Comparison of ENCODE assay signal across 8 cellular contexts in the genomic region with DNA sequence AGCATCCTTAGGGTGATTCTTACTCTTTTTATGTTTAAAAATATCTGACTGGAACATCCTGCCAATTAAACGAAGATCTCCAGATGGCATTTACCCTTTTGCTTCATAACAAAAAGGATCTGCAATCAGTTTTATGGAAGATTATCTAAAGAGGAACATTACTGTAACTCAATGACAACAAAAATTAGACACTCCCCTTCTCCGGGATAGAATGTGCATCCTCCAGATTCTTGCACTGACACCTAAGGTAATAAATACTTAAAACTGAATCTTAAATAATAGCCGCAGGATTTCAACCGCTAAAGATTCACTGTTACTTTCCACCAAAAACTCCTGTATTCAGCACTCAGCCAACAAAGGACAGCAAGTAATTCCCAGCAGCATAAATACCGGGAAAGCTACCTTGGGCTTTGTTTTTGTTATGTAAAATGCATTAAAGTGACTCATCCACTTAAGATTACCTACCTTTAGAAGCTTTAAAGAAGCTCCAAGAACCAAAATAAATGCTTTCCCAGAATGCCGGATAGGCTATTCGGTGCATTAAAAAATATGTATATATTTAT. TPM values are rescaled to one million over a fixed set of nuclear protein-coding genes. Genes with fewer than 3 reads are reported as not detected.
DNase-seq lines count a peak whose midpoint lies in the region; TF ChIP-seq lines count a peak whose summit lies in the region.

No MANE protein-coding gene starts in this region.

- H3K27ac ChIP-seq in PC-9: no peak overlapping the region

- no peaks in the 10 kb centered on the region for H3K27me3 ChIP-seq in PC-9 (ENCODE audit: insufficient read depth, low read depth)

- H3K27ac Mint-ChIP-seq in glutamatergic neuron (ENCODE audit: unreplicated experiment): peak overlapping the region; percentile 99

- H3K9me3 ChIP-seq in PC-9 (ENCODE audit: insufficient read depth, low read depth): no peaks in the 10 kb centered on the region

- peaks cover 16% of the 10 kb centered on the region for H3K9me3 Mint-ChIP-seq in glutamatergic neuron (ENCODE audit: unreplicated experiment)

- peaks cover 26% of the 10 kb centered on the region for H3K4me1 Mint-ChIP-seq in glutamatergic neuron (ENCODE audit: low read depth, unreplicated experiment)

- H3K9me2 ChIP-seq in PC-9 (ENCODE audit: insufficient read depth): no peaks in the 10 kb centered on the region

- intact Hi-C loops in PC-9 (cut with micrococcal nuclease; ENCODE audit: unreplicated experiment): loop anchor here (10.0 kb wide), 1 partner anchor 947 kb away; no protein-coding TSS in a partner anchor

- peaks cover 12% of the 10 kb centered on the region; the same call in 1 of the 2 replicates for H3K4me1 ChIP-seq in PC-9 (replicated peaks; ENCODE audit: insufficient read depth)

- CTCF ChIA-PET in PC-9 (lab: Charles Lee): interaction anchor here (0.5 kb wide), 1 partner anchor 1291 kb away, joined by 5 read pairs; no protein-coding TSS in a partner anchor

- peak overlapping the region; percentile 97 for H3K4me2 ChIP-seq in PC-9

- 0 out of 2 replicates have a peak overlapping the region, but pooled peaks have one; percentile 97 for H2AFZ ChIP-seq in PC-9

- H3F3A ChIP-seq in PC-9 (ENCODE audit: insufficient read depth, low read depth): peaks cover 7% of the 10 kb centered on the region; the same call in 1 of the 2 replicates

- POLR2A ChIA-PET in PC-9 (lab: Charles Lee; ENCODE audit: unreplicated experiment): interaction anchor here (0.5 kb wide), 1 partner anchor 9 kb away, joined by 15 read pairs; no protein-coding TSS in a partner anchor

- TF ChIP-seq CTCF in PC-9 (conservative IDR thresholded peaks at IDR 0.05) (no peak), glutamatergic neuron (IDR thresholded peaks at IDR 0.05; ENCODE audit: partially characterized antibody, unreplicated experiment) (no peak)

- peak overlapping the region; percentile 99 for H3K4me3 Mint-ChIP-seq in glutamatergic neuron (ENCODE audit: unreplicated experiment)

- no peaks in the 10 kb centered on the region for H3K36me3 ChIP-seq in PC-9 (ENCODE audit: low read depth)

- no peaks in the 10 kb centered on the region for H4K20me1 ChIP-seq in PC-9 (ENCODE audit: insufficient read depth)

- peak overlapping the region; percentile 95 for H3K4me3 ChIP-seq in PC-9
- H3K4me3 ChIP-seq in skeletal muscle cell (ENCODE audit: low read depth, low read length): peak overlapping the region; percentile 77

- no peak for TF ChIP-seq POLR2A in erythroblast (IDR thresholded peaks at IDR 0.05; ENCODE audit: low read length)

- no peaks in the 10 kb centered on the region for H3K79me2 ChIP-seq in PC-9 (ENCODE audit: low read depth)

- H3K27me3 Mint-ChIP-seq in glutamatergic neuron (ENCODE audit: unreplicated experiment): peaks cover 21% of the 10 kb centered on the region

- peak; percentile 65 for DNase-seq in DMS 273 (lab: John Stamatoyannopoulos, UW; ENCODE audit: unreplicated experiment)
- no peak for DNase-seq in DMS 273 treated with DMSO at 0.1 percent for 48 hours (lab: John Stamatoyannopoulos, UW)
- no peak for DNase-seq in PC-9
- DNase-seq in glutamatergic neuron: no peak
- DNase-seq in skeletal muscle cell (ENCODE audit: low read depth): no peak
- DNase-seq in NCI-H526 treated with DMSO at 0.1 percent for 48 hours (lab: John Stamatoyannopoulos, UW): no peak
- no peak for DNase-seq in OCI-M2 (lab: John Stamatoyannopoulos, UW; ENCODE audit: unreplicated experiment)
- DNase-seq in erythroblast (lab: John Stamatoyannopoulos, UW): no peak

- no peaks in the 10 kb centered on the region for H3K36me3 Mint-ChIP-seq in glutamatergic neuron (ENCODE audit: unreplicated experiment)

- no TSS peak for BruUV-seq in PC-9 (replicated peaks; lab: Mats Ljungman, UMichigan)

RNA-seq across cellular contexts. Expression of gene CACNA2D1, which starts 1.6 kb away (rescaled TPM):
- total RNA-seq in PC-9 (2021): 2.5 and 3.2 TPM in 2 replicates
- 258 TPM for total RNA-seq in glutamatergic neuron (ENCODE audit: unreplicated experiment)

Comparison
In these comparisons a context has a peak if more than half of its experiments do, and no peak if none do; other contexts are left out.
1. RNA of gene CACNA2D1, which starts 1.6 kb away (total RNA-seq): 258 TPM in glutamatergic neuron (single experiment); 2.5 to 3.2 TPM in PC-9; every median in the first group is over 10 times any median in the second.